In genomic region chr2:203713381-203713780, GRCh38 we compare ENCODE assay signal across 23 cellular contexts. TPM values are rescaled to one million over a fixed set of nuclear protein-coding genes. Genes with fewer than 3 reads are reported as not detected.
DNase-seq lines count a peak whose midpoint lies in the region; ATAC-seq, FAIRE-seq and TF ChIP-seq lines count a peak whose summit lies in the region.
"Had no signal": no experiment of that assay in that cellular context is flagged by ENCODE, and none has a peak within 500 bp of the region (broad histone marks: within the 10 kb centered on the region; RNA-seq: fewer than 3 reads in every experiment).

No MANE protein-coding gene starts in this region.

- no peaks in the 10 kb centered on the region for H3K27me3 Mint-ChIP-seq in CD4-positive, alpha-beta memory T cell
- no peaks in the 10 kb centered on the region for H3K27me3 Mint-ChIP-seq in activated naive CD8-positive, alpha-beta T cell treated with anti-CD3 and anti-CD28 coated beads, Interleukin-2, amount 10 ng/mL, durations not matched to agents 7 days and 5 days

- peak overlapping the region; percentile 25; the same call in 1 of the 2 replicates for H2AFZ ChIP-seq in SK-N-SH (ENCODE audit: low read depth)
- no peak overlapping the region for H2AFZ ChIP-seq in OCI-LY7 (ENCODE audit: low read length)
- H2AFZ ChIP-seq: GM23248 had no signal

- H3K36me3 ChIP-seq in SK-N-SH (replicated peaks in 1 of 2; ENCODE audit: control insufficient read depth in 1 of 2, insufficient read depth in 2 of 2, low read length in 1 of 2) (no peaks in the 10 kb centered on the region), OCI-LY7 (ENCODE audit: insufficient read depth, low read length) (peaks cover 78% of the 10 kb centered on the region)
- H3K36me3 ChIP-seq in CD4-positive, alpha-beta memory T cell (ENCODE audit: insufficient read depth, low read length) = peaks cover 23% of the 10 kb centered on the region
- H3K36me3 ChIP-seq: gastroesophageal sphincter, prostate gland had no signal

- CTCF ChIA-PET in SK-N-SH (lab: Yijun Ruan, JAX) = no interaction called here
- CTCF ChIA-PET in CD4-positive, alpha-beta memory T cell (lab: Charles Lee; ENCODE audit: partially characterized antibody) = interaction anchor here (1.2 kb wide), 1 partner anchor 28 kb away, joined by 3 read pairs; no protein-coding TSS in a partner anchor
- CTCF ChIA-PET in OCI-LY7 (lab: Charles Lee; ENCODE audit: unreplicated experiment) = no interaction called here

- H3K27ac Mint-ChIP-seq in CD4-positive, alpha-beta memory T cell = peak overlapping the region; percentile 66 to 95 (median 89)
- peak overlapping the region; percentile 26 for H3K27ac Mint-ChIP-seq in activated naive CD8-positive, alpha-beta T cell treated with anti-CD3 and anti-CD28 coated beads, Interleukin-2, amount 10 ng/mL, durations not matched to agents 7 days and 5 days
- H3K27ac Mint-ChIP-seq: B cell had no signal

- POLR2A ChIA-PET in SK-N-SH (lab: Yijun Ruan, JAX) (no interaction called here), OCI-LY7 (lab: Charles Lee) (interaction anchor here (0.9 to 1.4 kb wide), 2 partner anchors 36 to 37 kb away, joined by 3 read pairs; no protein-coding TSS in a partner anchor)
- POLR2A ChIA-PET in CD4-positive, alpha-beta memory T cell (lab: Charles Lee; ENCODE audit: partially characterized antibody) = interaction anchor here (0.7 to 21.6 kb wide), 7 partner anchors 12 to 179 kb away, joined by 3 to 794 read pairs (median 4); no protein-coding TSS in a partner anchor
- POLR2A ChIA-PET in activated naive CD8-positive, alpha-beta T cell treated with anti-CD3 and anti-CD28 coated beads, Interleukin-2, amount 10 ng/mL, durations not matched to agents 7 days and 5 days (lab: Charles Lee) = no interaction called here

- H3K4me1 ChIP-seq in SK-N-SH (ENCODE audit: control insufficient read depth in 1 of 2, insufficient read depth in 2 of 2, low read depth in 1 of 2, low read length in 1 of 2) (no peaks in the 10 kb centered on the region), OCI-LY7 (ENCODE audit: insufficient read depth, low read length, poor library complexity, severe bottlenecking) (peaks cover 86% of the 10 kb centered on the region)
- H3K4me1 ChIP-seq in CD4-positive, alpha-beta memory T cell (ENCODE audit: insufficient read depth, low read length) = peaks cover 84% of the 10 kb centered on the region
- H3K4me1 ChIP-seq: gastroesophageal sphincter, prostate gland had no signal

- no peak overlapping the region for H3K27ac ChIP-seq in SK-N-SH (ENCODE audit: low read depth in 2 of 2, low read length in 1 of 2)
- H3K27ac ChIP-seq in CD4-positive, alpha-beta memory T cell (ENCODE audit: low read depth, low read length) = peak overlapping the region; percentile 94
- no peak overlapping the region for H3K27ac ChIP-seq in OCI-LY7 (ENCODE audit: low read depth, low read length, poor library complexity, severe bottlenecking)
- H3K27ac ChIP-seq in substantia nigra (ENCODE audit: low read depth, low read length, poor library complexity, severe bottlenecking) = no peak overlapping the region
- H3K27ac ChIP-seq: 22Rv1, gastroesophageal sphincter, GM23248, prostate gland had no signal

- no peaks in the 10 kb centered on the region for H3F3A ChIP-seq in SK-N-SH (replicated peaks; ENCODE audit: insufficient read depth)

- H4K20me1 ChIP-seq in SK-N-SH (ENCODE audit: insufficient read depth) (no peaks in the 10 kb centered on the region), OCI-LY7 (ENCODE audit: insufficient read depth, low read length) (no peaks in the 10 kb centered on the region)

- no peak overlapping the region for H3K9ac ChIP-seq in SK-N-SH
- H3K9ac ChIP-seq: GM23248 had no signal

- DNase-seq in SK-N-SH = no peak
- DNase-seq in CD4-positive, alpha-beta memory T cell = no peak
- DNase-seq in OCI-LY7 (ENCODE audit: low spot score) = no peak
- no peak for DNase-seq in activated naive CD8-positive, alpha-beta T cell treated with anti-CD3 and anti-CD28 coated beads, Interleukin-2, amount 10 ng/mL, durations not matched to agents 7 days and 5 days
- DNase-seq in HTR-8/SVneo (ENCODE audit: insufficient read length, low spot score) = no peak
- DNase-seq in substantia nigra (lab: John Stamatoyannopoulos, UW) = no peak
- DNase-seq in frontal cortex (ENCODE audit: low spot score in 2 of 2) = no peak
- DNase-seq: activated CD4-positive, CD25-positive, alpha-beta regulatory T cell; activated CD8-positive, alpha-beta memory T cell treated with anti-CD3 and anti-CD28 coated beads, Interleukin-2, amount 50 U/mL, for 48 hours; amygdala; GM23248; left colon; NCI-H2081; SHP77 had no signal

- H3K9me3 ChIP-seq in SK-N-SH (no peaks in the 10 kb centered on the region), OCI-LY7 (ENCODE audit: low read length) (peaks cover 6% of the 10 kb centered on the region; the same call in 1 of the 2 replicates)
- no peaks in the 10 kb centered on the region for H3K9me3 ChIP-seq in CD4-positive, alpha-beta memory T cell (ENCODE audit: control insufficient read depth in 1 of 2, low read length in 2 of 2)
- H3K9me3 ChIP-seq: gastroesophageal sphincter, prostate gland had no signal

- TF ChIP-seq CTCF in SK-N-SH (IDR thresholded peaks at IDR 0.05) (no peak), OCI-LY7 (conservative IDR thresholded peaks at IDR 0.05; ENCODE audit: low read length) (no peak)

- H3K4me2 ChIP-seq in SK-N-SH (no peak overlapping the region), OCI-LY7 (ENCODE audit: low read length) (peak overlapping the region; percentile 22; the same call in 1 of the 2 replicates)

- intact Hi-C loops in CD4-positive, alpha-beta memory T cell (cut with micrococcal nuclease) = no loop called here
- intact Hi-C loops in OCI-LY7 (cut with micrococcal nuclease; ENCODE audit: unreplicated experiment) = no loop called here

- no peak for FAIRE-seq in HTR-8/SVneo (lab: Jason Lieb, UNC)
- FAIRE-seq in frontal cortex (lab: Jason Lieb, UNC) = no peak
- FAIRE-seq: K562, urothelium cell line had no signal

- H3K9me3 Mint-ChIP-seq in CD4-positive, alpha-beta memory T cell = peaks cover 0 to 3% (median 0%) of the 10 kb centered on the region in 8 donors
- H3K9me3 Mint-ChIP-seq in activated naive CD8-positive, alpha-beta T cell treated with anti-CD3 and anti-CD28 coated beads, Interleukin-2, amount 10 ng/mL, durations not matched to agents 7 days and 5 days = peaks cover 1% of the 10 kb centered on the region
- H3K9me3 Mint-ChIP-seq: neural crest cell had no signal

- TF ChIP-seq EP300 in SK-N-SH (IDR thresholded peaks at IDR 0.05; ENCODE audit: borderline replicate concordance in 1 of 2, low read depth in 1 of 2, low read length in 1 of 2) = no peak

- WGBS in SK-N-SH (ENCODE audit: low lambda C conversion rate) = 41% methylated on average over 1 of the region's 1 CpG

- H3K4me3 ChIP-seq in SK-N-SH (ENCODE audit: low read depth in 2 of 2, low read length in 1 of 2) (no peak overlapping the region), OCI-LY7 (ENCODE audit: low read depth, low read length, poor library complexity, severe bottlenecking) (no peak overlapping the region)
- H3K4me3 ChIP-seq in CD4-positive, alpha-beta memory T cell (ENCODE audit: low read length in 2 of 2) = peak overlapping the region in 1 of 2 donors; percentile 46
- H3K4me3 ChIP-seq: gastroesophageal sphincter, GM23248, K562, prostate gland had no signal

- peaks cover 67 to 79% of the 10 kb centered on the region in 2 donors for H3K36me3 Mint-ChIP-seq in CD4-positive, alpha-beta memory T cell
- H3K36me3 Mint-ChIP-seq in activated naive CD8-positive, alpha-beta T cell treated with anti-CD3 and anti-CD28 coated beads, Interleukin-2, amount 10 ng/mL, durations not matched to agents 7 days and 5 days = peaks cover 29% of the 10 kb centered on the region

- TF ChIP-seq RAD21 in SK-N-SH (IDR thresholded peaks at IDR 0.05; ENCODE audit: low read length) = no peak

- ATAC-seq in SK-N-SH treated with all-trans-retinoic acid at 6 μM for 48 hours = no peak
- ATAC-seq in activated naive CD8-positive, alpha-beta T cell treated with anti-CD3 and anti-CD28 coated beads, Interleukin-2, amount 10 ng/mL, durations not matched to agents 7 days and 5 days (ENCODE audit: low read depth) = no peak
- ATAC-seq: K562 had no signal

- H3K79me2 ChIP-seq in SK-N-SH (ENCODE audit: insufficient read depth) (no peaks in the 10 kb centered on the region), OCI-LY7 (ENCODE audit: insufficient read depth, low read depth, low read length) (peaks cover 92% of the 10 kb centered on the region)

- H3K27me3 ChIP-seq in SK-N-SH (ENCODE audit: insufficient read depth) = no peaks in the 10 kb centered on the region
- no peaks in the 10 kb centered on the region for H3K27me3 ChIP-seq in CD4-positive, alpha-beta memory T cell (ENCODE audit: insufficient read depth, low read length)
- H3K27me3 ChIP-seq: gastroesophageal sphincter had no signal

- H3K4me1 Mint-ChIP-seq in CD4-positive, alpha-beta memory T cell = peaks cover 69 to 90% (median 77%) of the 10 kb centered on the region in 4 donors
- H3K4me1 Mint-ChIP-seq in activated naive CD8-positive, alpha-beta T cell treated with anti-CD3 and anti-CD28 coated beads, Interleukin-2, amount 10 ng/mL, durations not matched to agents 7 days and 5 days = peaks cover 80% of the 10 kb centered on the region
- H3K4me1 Mint-ChIP-seq: B cell had no signal

- no TSS peak for BruUV-seq in OCI-LY7 (replicated peaks; lab: Mats Ljungman, UMichigan)

- H3K9me2 ChIP-seq in SK-N-SH (no peaks in the 10 kb centered on the region), OCI-LY7 (ENCODE audit: insufficient read depth, low read length) (no peaks in the 10 kb centered on the region)

- peak overlapping the region; percentile 76 to 95 (median 90) for H3K4me3 Mint-ChIP-seq in CD4-positive, alpha-beta memory T cell
- peak overlapping the region; percentile 11 for H3K4me3 Mint-ChIP-seq in activated naive CD8-positive, alpha-beta T cell treated with anti-CD3 and anti-CD28 coated beads, Interleukin-2, amount 10 ng/mL, durations not matched to agents 7 days and 5 days
- H3K4me3 Mint-ChIP-seq: B cell, neural crest cell had no signal

TF ChIP-seq in SK-N-SH, 30 proteins besides CTCF, POLR2A, EP300 and RAD21 (continues in another document):
- TF ChIP-seq TCF12 (IDR thresholded peaks at IDR 0.05) (no peak), CHD2 (IDR thresholded peaks at IDR 0.05; ENCODE audit: low read length, partially characterized antibody) (no peak)

TF ChIP-seq in SK-N-SH treated with all-trans-retinoic acid at 6 μM for 48 hours, 23 proteins besides CTCF, POLR2A, EP300 and RAD21 (continues in another document):
- no peak for TF ChIP-seq ZNF70 (CRISPR knock-in tag; IDR thresholded peaks at IDR 0.05)

RNA-seq across cellular contexts. Expression of gene CD28, which starts 6.9 kb away (rescaled TPM):
- 0.05 and 0.13 TPM in 2 replicates for polyA plus RNA-seq in SK-N-SH (2012; rRNA removed)
- polyA plus RNA-seq in SK-N-SH (2012; cell fraction: cytosol; rRNA removed) = 0.04 and 0.10 TPM in 2 replicates
- polyA plus RNA-seq in SK-N-SH (2012; cell fraction: nucleus; rRNA removed) = 0.05 and 0.06 TPM in 2 replicates
- total RNA-seq in CD4-positive, alpha-beta memory T cell = 100 to 1,000 TPM; 203 to 222 TPM
- polyA plus RNA-seq in CD4-positive, alpha-beta memory T cell = 100 to 1,000 TPM in 1 of 2 donors, 10 to 100 TPM in 1; 80.0 to 132 TPM
- total RNA-seq in OCI-LY7 (2014; rRNA removed; shearing (Covaris generic)) = 0.49 and 0.92 TPM in 2 replicates
- total RNA-seq in OCI-LY7 (2022) = 22.3 and 44.6 TPM in 2 replicates
- 10 to 100 TPM; 52.7 to 58.9 TPM for total RNA-seq in activated naive CD8-positive, alpha-beta T cell treated with anti-CD3 and anti-CD28 coated beads, Interleukin-2, amount 10 ng/mL, durations not matched to agents 7 days and 5 days
- 1.2 TPM for total RNA-seq in frontal cortex
- total RNA-seq: NCI-H460, neural crest cell had no signal

Comparison
In these comparisons a context has a peak if more than half of its experiments do, and no peak if none do; other contexts are left out.
1. POLR2A ChIA-PET loops: an anchor here in CD4-positive, alpha-beta memory T cell (0.7 to 21.6 kb wide) and OCI-LY7 (0.9 to 1.4 kb wide); none called in SK-N-SH and activated naive CD8-positive, alpha-beta T cell treated with anti-CD3 and anti-CD28 coated beads, Interleukin-2, amount 10 ng/mL, durations not matched to agents 7 days and 5 days.